ENCODE assay signal across 34 cellular contexts in the genomic region with DNA sequence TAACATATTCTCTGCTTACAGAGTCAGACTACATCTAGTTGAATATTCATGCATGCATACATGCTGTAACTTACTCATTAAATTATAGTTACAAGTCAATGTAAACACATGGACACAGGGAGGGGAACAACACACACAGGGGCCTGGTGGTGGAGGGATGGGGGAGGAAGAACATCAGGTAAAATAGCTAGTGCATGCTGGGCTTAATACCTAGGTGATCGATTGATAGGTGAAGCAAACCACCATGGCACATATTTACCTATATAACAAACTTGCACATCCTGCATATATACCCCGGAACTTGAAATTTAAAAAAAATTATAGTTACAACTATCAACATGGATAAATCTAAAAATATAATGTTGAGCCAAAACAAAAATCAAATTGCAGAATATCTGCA. TPM values are rescaled to one million over a fixed set of nuclear protein-coding genes. Genes with fewer than 3 reads are reported as not detected.
DNase-seq lines count a peak whose midpoint lies in the region; ATAC-seq, FAIRE-seq and TF ChIP-seq lines count a peak whose summit lies in the region.
"Had no signal": no experiment of that assay in that cellular context is flagged by ENCODE, and none has a peak within 500 bp of the region (broad histone marks: within the 10 kb centered on the region; RNA-seq: fewer than 3 reads in every experiment).

No MANE protein-coding gene starts in this region.

- peak; percentile 13 for FAIRE-seq in HTR-8/SVneo (lab: Jason Lieb, UNC)
- FAIRE-seq: A204.1, A549, D721Med had no signal

- peaks cover 8 to 15% (median 12%) of the 10 kb centered on the region in 4 donors for H3K4me1 ChIP-seq in esophagus muscularis mucosa
- H3K4me1 ChIP-seq: BE2C; BLaER1; BLaER1 treated with 17β-estradiol and CSF1 and Interleukin-3, amounts not matched to agents 10 nM and 100 nM had no signal

- ATAC-seq in HG03025 (IDR thresholded peaks at IDR 0.05; ENCODE audit: low FRiP score, unreplicated experiment) (no peak), GM21515 (IDR thresholded peaks at IDR 0.05; ENCODE audit: unreplicated experiment) (no peak)
- ATAC-seq: A549; CD8-positive, alpha-beta T cell had no signal

- H3K27ac ChIP-seq in esophagus muscularis mucosa (replicated peaks in 1 of 4) = no peak overlapping the region
- H3K27ac ChIP-seq: 22Rv1; BLaER1; BLaER1 treated with 17β-estradiol and CSF1 and Interleukin-3, amounts not matched to agents 10 nM and 100 nM; C4-2B had no signal

- H3K9me3 ChIP-seq in esophagus muscularis mucosa = peaks cover 0 to 11% (median 0%) of the 10 kb centered on the region in 4 donors
- H3K9me3 ChIP-seq: A549 had no signal

- no peak for TF ChIP-seq EP300 in esophagus muscularis mucosa (IDR thresholded peaks at IDR 0.05)

- DNase-seq in HTR-8/SVneo (ENCODE audit: insufficient read length, low spot score) (no peak), NCI-H526 (lab: John Stamatoyannopoulos, UW) (peak; percentile 70 to 71), NCI-H526 treated with DMSO at 0.1 percent for 48 hours (lab: John Stamatoyannopoulos, UW) (peak; percentile 70), esophagus muscularis mucosa (ENCODE audit: extremely low spot score) (peak; percentile 90), GM19240 (ENCODE audit: insufficient read length, low spot score) (no peak), DMS53 (lab: John Stamatoyannopoulos, UW) (no peak)
- DNase-seq: 8988T; ACHN; AML-193; BE2C; C1 segment of cervical spinal cord; Caco-2; Calu3; CD4-positive, alpha-beta memory T cell; CD4-positive, alpha-beta T cell; CD4-positive, CD25-positive, alpha-beta regulatory T cell; CD8-positive, alpha-beta memory T cell; CD8-positive, alpha-beta T cell; COR-L47; DMS 273 treated with DMSO at 0.1 percent for 48 hours; DMS153; DMS79; DMS79 treated with DMSO at 0.1 percent for 48 hours; DND-41; EL had no signal

- no peaks in the 10 kb centered on the region for H3K36me3 ChIP-seq in esophagus muscularis mucosa
- H3K36me3 ChIP-seq: BE2C; BLaER1; BLaER1 treated with 17β-estradiol and CSF1 and Interleukin-3, amounts not matched to agents 10 nM and 100 nM had no signal

- no peak overlapping the region for H3K4me3 ChIP-seq in esophagus muscularis mucosa
- H3K4me3 ChIP-seq: A549; BLaER1; BLaER1 treated with 17β-estradiol and CSF1 and Interleukin-3, amounts not matched to agents 10 nM and 100 nM had no signal

- intact Hi-C loops in esophagus muscularis mucosa (cut with DNase I) = no loop called here

- TF ChIP-seq CTCF in esophagus muscularis mucosa (IDR thresholded peaks at IDR 0.05) = no peak

- no peak for TF ChIP-seq POLR2A in esophagus muscularis mucosa (IDR thresholded peaks at IDR 0.05; ENCODE audit: low read depth)

- no peaks in the 10 kb centered on the region for H3K27me3 ChIP-seq in esophagus muscularis mucosa
- H3K27me3 ChIP-seq: BE2C; BLaER1; BLaER1 treated with 17β-estradiol and CSF1 and Interleukin-3, amounts not matched to agents 10 nM and 100 nM had no signal

- WGBS in esophagus muscularis mucosa = 94% methylated on average over 2 of the region's 2 CpGs

RNA-seq across cellular contexts. Expression of a gene that starts 31.6 kb away (rescaled TPM):
- 10 to 100 TPM in 2 of 4 donors, 1 to 10 TPM in 2; 6.2 to 18.6 (median 10.3) TPM for total RNA-seq in esophagus muscularis mucosa

Comparison
In these comparisons a context has a peak if more than half of its experiments do, and no peak if none do; other contexts are left out.
1. DNase-seq: peak in NCI-H526 (2 of 2), NCI-H526 treated with DMSO at 0.1 percent for 48 hours (single experiment) and esophagus muscularis mucosa (single experiment); none in HTR-8/SVneo (single experiment), GM19240 (single experiment) and DMS53 (single experiment).